In genomic region chr18:11479031-11479430, GRCh38 we compare ENCODE assay signal across 7 cellular contexts.
A peak's percentile ranks its signal among the peaks of the same experiment; 100 is the strongest.
DNase-seq lines count a peak whose midpoint lies in the region; ATAC-seq and TF ChIP-seq lines count a peak whose summit lies in the region.
"Not testable (repeated sequence)": the region's sequence is repeated elsewhere in the genome, so short reads cannot be mapped to it uniquely, and the experiment has no call there.

No MANE protein-coding gene starts in this region.

- not testable (repeated sequence) for H3K36me3 ChIP-seq in DND-41 (ENCODE audit: insufficient read depth, low read length); mammary epithelial cell (ENCODE audit: insufficient read depth, low read length); neuronal stem cell (replicated peaks in 1 of 2; ENCODE audit: control insufficient read depth in 2 of 2, insufficient read depth in 2 of 2, low read length in 2 of 2)

- H2BK5ac ChIP-seq in neuronal stem cell (ENCODE audit: low read length) = not testable (repeated sequence)

- not testable (repeated sequence) for BruUV-seq in mammary epithelial cell (replicated peaks; lab: Mats Ljungman, UMichigan)

- not testable (repeated sequence) for H3K4ac ChIP-seq in neuronal stem cell (ENCODE audit: low read length)

- H3K4me2 ChIP-seq in DND-41 (ENCODE audit: insufficient read depth, low read length); mammary epithelial cell (ENCODE audit: insufficient read depth, low read depth, low read length); neuronal stem cell (ENCODE audit: insufficient read depth, low read length, poor library complexity, severe bottlenecking): not testable (repeated sequence)

- H3K27ac ChIP-seq in DND-41 (ENCODE audit: low read length); mammary epithelial cell (ENCODE audit: insufficient read depth, low read depth, low read length); neuronal stem cell (replicated peaks; ENCODE audit: low read length): not testable (repeated sequence)

- H3K27me3 ChIP-seq in DND-41 (ENCODE audit: insufficient read depth, low read length, poor library complexity); mammary epithelial cell (ENCODE audit: insufficient read depth, low read length); neuronal stem cell (ENCODE audit: control insufficient read depth in 3 of 3, insufficient read depth in 3 of 3, low read depth in 1 of 3, low read length in 3 of 3): not testable (repeated sequence)

- not testable (repeated sequence) for H4K91ac ChIP-seq in neuronal stem cell (ENCODE audit: low read depth, low read length, poor library complexity)

- H2BK12ac ChIP-seq in neuronal stem cell (ENCODE audit: low read length) = not testable (repeated sequence)

- dilution Hi-C loops in mammary epithelial cell (cut with HindIII; ENCODE audit: low sequenced_read_pairs) = not testable (repeated sequence)

- not testable (repeated sequence) for H3K18ac ChIP-seq in neuronal stem cell (ENCODE audit: low read length)

- H2BK15ac ChIP-seq in neuronal stem cell (ENCODE audit: low read length) = peak overlapping the region; percentile 67

- intact Hi-C loops in mammary epithelial cell (cut with micrococcal nuclease) = not testable (repeated sequence)

- in situ Hi-C loops in mammary epithelial cell (cut with MboI; ENCODE audit: low sequenced_read_pairs in 2 of 2) = not testable (repeated sequence)

- not testable (repeated sequence) for H4K20me1 ChIP-seq in DND-41 (ENCODE audit: insufficient read depth, low read length); mammary epithelial cell (ENCODE audit: insufficient read depth, low read length)

- DNase-seq in DMS 273 (lab: John Stamatoyannopoulos, UW; ENCODE audit: unreplicated experiment) = peak; percentile 70
- DNase-seq in DND-41 = peak; percentile 30
- DNase-seq in NCI-H1105 treated with DMSO at 0.1 percent for 48 hours (lab: John Stamatoyannopoulos, UW) = peak; percentile 42
- peak; percentile 67 for DNase-seq in NCI-H2171 treated with DMSO at 0.1 percent for 48 hours (lab: John Stamatoyannopoulos, UW)
- peak; percentile 47 for DNase-seq in NCI-H69 (lab: John Stamatoyannopoulos, UW)
- DNase-seq in mammary epithelial cell; neuronal stem cell (ENCODE audit: low spot score): not testable (repeated sequence)

- not testable (repeated sequence) for H3K14ac ChIP-seq in neuronal stem cell (ENCODE audit: low read length)

- CTCF ChIA-PET in mammary epithelial cell (lab: Charles Lee; ENCODE audit: low non-redundant PET) = not testable (repeated sequence)

- not testable (repeated sequence) for H3K9ac ChIP-seq in DND-41 (ENCODE audit: low read depth, low read length); mammary epithelial cell (ENCODE audit: insufficient read depth, low read length); neuronal stem cell (ENCODE audit: low read depth, low read length, poor library complexity)

- ATAC-seq in DND-41 (ENCODE audit: insufficient read depth, low read depth) = peak; percentile 50; the same call in 1 of the 3 replicates

- not testable (repeated sequence) for H4K8ac ChIP-seq in neuronal stem cell (ENCODE audit: low read depth, low read length)

- not testable (repeated sequence) for H3K23ac ChIP-seq in neuronal stem cell (ENCODE audit: low read depth, low read length, poor library complexity)

- 42% methylated on average over 2 of the region's 7 CpGs for WGBS in mammary epithelial cell (ENCODE audit: low coverage, missing lambda C conversion rate)
- no CpG with 5 or more reads among the region's 7 CpGs for WGBS in neuronal stem cell (ENCODE audit: extremely low coverage in 2 of 2, insufficient read length in 2 of 2, insufficient replicate concordance in 1 of 2), 2 donors

- not testable (repeated sequence) for H3K9me3 ChIP-seq in DND-41 (ENCODE audit: insufficient read depth, low read length, severe bottlenecking); mammary epithelial cell (replicated peaks; ENCODE audit: insufficient read depth, low read length); neuronal stem cell (replicated peaks in 1 of 2; ENCODE audit: control insufficient read depth in 2 of 2, insufficient read depth in 1 of 2, low read depth in 1 of 2, low read length in 2 of 2)

- H3K4me1 ChIP-seq in DND-41 (ENCODE audit: insufficient read depth, low read length); mammary epithelial cell (ENCODE audit: insufficient read depth, low read length); neuronal stem cell (ENCODE audit: control insufficient read depth in 2 of 2, insufficient read depth in 1 of 2, low read depth in 1 of 2, low read length in 2 of 2): not testable (repeated sequence)

- H3K4me3 ChIP-seq in DND-41 (ENCODE audit: low read depth in 1 of 2, low read length in 2 of 2); mammary epithelial cell (replicated peaks in 1 of 3; ENCODE audit: insufficient read depth in 1 of 3, low read depth in 2 of 3, low read length in 3 of 3); neuronal stem cell (ENCODE audit: low read length in 2 of 2): not testable (repeated sequence)

- not testable (repeated sequence) for H2AK5ac ChIP-seq in neuronal stem cell (ENCODE audit: low read depth, low read length)

- not testable (repeated sequence) for H3K79me1 ChIP-seq in neuronal stem cell (ENCODE audit: low read depth, low read length)

- H2AFZ ChIP-seq in DND-41 (ENCODE audit: low read depth, low read length) = not testable (repeated sequence)
- H2AFZ ChIP-seq in mammary epithelial cell (ENCODE audit: low read depth, low read length) (peak overlapping the region; percentile 39), neuronal stem cell (ENCODE audit: low read length) (peak overlapping the region; percentile 3)

- not testable (repeated sequence) for H3K79me2 ChIP-seq in DND-41 (ENCODE audit: insufficient read depth, low read length); mammary epithelial cell (ENCODE audit: insufficient read depth, low read length)

- not testable (repeated sequence) for TF ChIP-seq CTCF in DND-41 (IDR thresholded peaks at IDR 0.05; ENCODE audit: borderline replicate concordance, extremely low read depth, low read length, poor library complexity, severe bottlenecking); mammary epithelial cell (conservative IDR thresholded peaks at IDR 0.05 in 1 of 2, IDR thresholded peaks at IDR 0.05 in 1 of 2; ENCODE audit: extremely low read depth in 1 of 2, insufficient read depth in 1 of 2, low read depth in 1 of 2, low read length in 2 of 2)

- H2BK120ac ChIP-seq in neuronal stem cell (ENCODE audit: low read depth, low read length) = not testable (repeated sequence)
